ENCODE assay signal across 18 cellular contexts in genomic region chr1:187680823-187681222, GRCh38.
DNase-seq lines count a peak whose midpoint lies in the region; ATAC-seq and TF ChIP-seq lines count a peak whose summit lies in the region.
"Had no signal": no experiment of that assay in that cellular context is flagged by ENCODE, and none has a peak within 500 bp of the region (broad histone marks: within the 10 kb centered on the region; RNA-seq: fewer than 3 reads in every experiment).

No MANE protein-coding gene starts in this region.

- H3K4me1 ChIP-seq in GM23338 (ENCODE audit: insufficient read depth) (no peaks in the 10 kb centered on the region), adipocyte (ENCODE audit: control insufficient read depth, insufficient read depth, low read length) (no peaks in the 10 kb centered on the region), osteoblast (ENCODE audit: insufficient read depth, low read length) (peaks cover 4% of the 10 kb centered on the region)
- H3K4me1 ChIP-seq: Caco-2, colonic mucosa, left lung had no signal

- H3K36me3 Mint-ChIP-seq in GM23338 (ENCODE audit: low read depth) (no peaks in the 10 kb centered on the region), progenitor cell of endocrine pancreas (ENCODE audit: insufficient read depth) (no peaks in the 10 kb centered on the region)

- no peaks in the 10 kb centered on the region for H3K36me3 ChIP-seq in GM23338 (ENCODE audit: insufficient read depth)
- H3K36me3 ChIP-seq in adipocyte (ENCODE audit: control insufficient read depth, insufficient read depth, low read length, severe bottlenecking) = no peaks in the 10 kb centered on the region
- no peaks in the 10 kb centered on the region for H3K36me3 ChIP-seq in osteoblast (ENCODE audit: insufficient read depth, low read length)
- H3K36me3 ChIP-seq: colonic mucosa, left lung had no signal

- H3K9ac ChIP-seq in adipocyte (ENCODE audit: low read length) = no peak overlapping the region

- H3K4me2 ChIP-seq in GM23338 = no peak overlapping the region
- H3K4me2 ChIP-seq in osteoblast (ENCODE audit: insufficient read depth, low read length) = no peak overlapping the region

- TF ChIP-seq CTCF in GM23338 (conservative IDR thresholded peaks at IDR 0.05; ENCODE audit: low read depth in 2 of 2) (no peak), fibroblast of villous mesenchyme (IDR thresholded peaks at IDR 0.05; ENCODE audit: insufficient read depth, low read depth, low read length) (no peak), osteoblast (IDR thresholded peaks at IDR 0.05; ENCODE audit: extremely low read depth, low read depth, low read length) (no peak), progenitor cell of endocrine pancreas (IDR thresholded peaks at IDR 0.05; ENCODE audit: unreplicated experiment) (no peak)

- H3K79me2 ChIP-seq in GM23338 (replicated peaks; ENCODE audit: insufficient read depth) (no peaks in the 10 kb centered on the region), osteoblast (ENCODE audit: insufficient read depth, low read length) (no peaks in the 10 kb centered on the region)

- H3K27me3 Mint-ChIP-seq in GM23338 (ENCODE audit: insufficient read depth, low read depth, poor library complexity) (no peaks in the 10 kb centered on the region), progenitor cell of endocrine pancreas (no peaks in the 10 kb centered on the region)
- H3K27me3 Mint-ChIP-seq: activated CD4-positive, alpha-beta T cell treated with anti-CD3 and anti-CD28 coated beads for 36 hours had no signal

- no peaks in the 10 kb centered on the region for H3K4me1 Mint-ChIP-seq in GM23338
- H3K4me1 Mint-ChIP-seq in progenitor cell of endocrine pancreas (ENCODE audit: low read depth) = peaks cover 4% of the 10 kb centered on the region
- H3K4me1 Mint-ChIP-seq: activated CD4-positive, alpha-beta T cell treated with anti-CD3 and anti-CD28 coated beads for 36 hours had no signal

- H3K27ac ChIP-seq in GM23338 (ENCODE audit: low read depth) (no peak overlapping the region), osteoblast (ENCODE audit: low read depth, low read length) (peak overlapping the region; percentile 31)
- H3K27ac ChIP-seq: colonic mucosa, left lung had no signal

- H3K27ac Mint-ChIP-seq in GM23338 = peak overlapping the region; percentile 57; the same call in 1 of the 2 replicates
- H3K27ac Mint-ChIP-seq in progenitor cell of endocrine pancreas = no peak overlapping the region
- H3K27ac Mint-ChIP-seq: activated CD4-positive, alpha-beta T cell treated with anti-CD3 and anti-CD28 coated beads for 36 hours had no signal

- H3K4me3 ChIP-seq in GM23338 (no peak overlapping the region), adipocyte (ENCODE audit: low read length) (no peak overlapping the region), fibroblast of villous mesenchyme (ENCODE audit: low read depth, low read length) (no peak overlapping the region), osteoblast (ENCODE audit: insufficient read depth, low read length) (no peak overlapping the region)
- H3K4me3 ChIP-seq: colonic mucosa, left lung had no signal

- H3K27me3 ChIP-seq in GM23338 (ENCODE audit: insufficient read depth) (no peaks in the 10 kb centered on the region), adipocyte (replicated peaks; ENCODE audit: control insufficient read depth, insufficient read depth, low read length) (no peaks in the 10 kb centered on the region), osteoblast (ENCODE audit: insufficient read depth, low read length) (no peaks in the 10 kb centered on the region)
- H3K27me3 ChIP-seq: colonic mucosa, left lung had no signal

- H3K4me3 Mint-ChIP-seq in GM23338 = no peak overlapping the region
- no peak overlapping the region for H3K4me3 Mint-ChIP-seq in progenitor cell of endocrine pancreas (ENCODE audit: low read depth)
- H3K4me3 Mint-ChIP-seq: activated CD4-positive, alpha-beta T cell treated with anti-CD3 and anti-CD28 coated beads for 36 hours had no signal

- ATAC-seq in GM23338 = no peak
- ATAC-seq in HG03354 (IDR thresholded peaks at IDR 0.05; ENCODE audit: poor library complexity, severe bottlenecking, unreplicated experiment) = no peak
- ATAC-seq: activated CD4-positive, alpha-beta T cell treated with anti-CD3 and anti-CD28 coated beads for 36 hours; left lung; Panc1 had no signal

- H3K9me2 ChIP-seq in GM23338 (ENCODE audit: insufficient read depth) = no peaks in the 10 kb centered on the region

- H2AFZ ChIP-seq in GM23338 (peak overlapping the region; percentile 25; the same call in 1 of the 2 replicates), osteoblast (ENCODE audit: low read length) (no peak overlapping the region)

- H3K9me3 ChIP-seq in adipocyte (ENCODE audit: control insufficient read depth, low read length) (no peaks in the 10 kb centered on the region), osteoblast (ENCODE audit: low read depth, low read length) (no peaks in the 10 kb centered on the region)
- H3K9me3 ChIP-seq: Caco-2, colonic mucosa, left lung had no signal

- DNase-seq in GM23338 (ENCODE audit: low spot score) (no peak), adipocyte (ENCODE audit: low read depth) (peak; percentile 61), fibroblast of villous mesenchyme (ENCODE audit: low read depth) (peak; percentile 38), osteoblast (ENCODE audit: insufficient read length, low spot score, missing footprints) (no peak), progenitor cell of endocrine pancreas (ENCODE audit: low spot score, unreplicated experiment) (no peak), NCI-H2196 (lab: John Stamatoyannopoulos, UW; ENCODE audit: unreplicated experiment) (no peak)
- no peak for DNase-seq in stimulated activated CD4-positive, alpha-beta T cell treated with anti-CD3 and anti-CD28 coated beads, Interleukin-15, amount 100 ng/mL, for 24 hours
- DNase-seq: activated CD4-positive, alpha-beta T cell treated with anti-CD3 and anti-CD28 coated beads for 36 hours; activated gamma-delta T cell; Caco-2; colonic mucosa; left lung; NCI-H1092; NCI-H2171; posterior cingulate gyrus; T-helper 9 cell had no signal

- H3K9me3 Mint-ChIP-seq in GM23338 (no peaks in the 10 kb centered on the region), progenitor cell of endocrine pancreas (ENCODE audit: low read depth) (no peaks in the 10 kb centered on the region)

- H4K20me1 ChIP-seq in GM23338 (replicated peaks; ENCODE audit: insufficient read depth) (no peaks in the 10 kb centered on the region), osteoblast (ENCODE audit: insufficient read depth, low read length) (no peaks in the 10 kb centered on the region)

- H3F3A ChIP-seq in GM23338 (replicated peaks; ENCODE audit: low read depth) = no peaks in the 10 kb centered on the region

TF ChIP-seq in GM23338, 12 proteins besides CTCF, POLR2A, EP300 and RAD21:
- no peak for TF ChIP-seq NANOG (IDR thresholded peaks at IDR 0.05; ENCODE audit: borderline replicate concordance)
- no peak for TF ChIP-seq ZNF331 (CRISPR knock-in tag; IDR thresholded peaks at IDR 0.05; ENCODE audit: low read depth)
- TF ChIP-seq EZH2 (IDR thresholded peaks at IDR 0.05; ENCODE audit: low read depth, unreplicated experiment) = no peak
- TF ChIP-seq JUNB (IDR thresholded peaks at IDR 0.05; ENCODE audit: unreplicated experiment) = no peak
- TF ChIP-seq STAT1 (IDR thresholded peaks at IDR 0.05; ENCODE audit: unreplicated experiment) = no peak
- no peak for TF ChIP-seq CREB1 (CRISPR knock-in tag; IDR thresholded peaks at IDR 0.05; ENCODE audit: low read depth)
- TF ChIP-seq REST (IDR thresholded peaks at IDR 0.05; ENCODE audit: unreplicated experiment) = no peak
- TF ChIP-seq POLR2AphosphoS5 (IDR thresholded peaks at IDR 0.05; ENCODE audit: low read depth) = no peak

Comparison
In these comparisons a context has a peak if more than half of its experiments do, and no peak if none do; other contexts are left out.
1. DNase-seq: peak in adipocyte (single experiment) and fibroblast of villous mesenchyme (single experiment); none in GM23338 (single experiment), osteoblast (single experiment), progenitor cell of endocrine pancreas (single experiment), NCI-H2196 (single experiment) and stimulated activated CD4-positive, alpha-beta T cell treated with anti-CD3 and anti-CD28 coated beads, Interleukin-15, amount 100 ng/mL, for 24 hours (single experiment).